1 cellular context compared by ENCODE assay signal in the genomic region with DNA sequence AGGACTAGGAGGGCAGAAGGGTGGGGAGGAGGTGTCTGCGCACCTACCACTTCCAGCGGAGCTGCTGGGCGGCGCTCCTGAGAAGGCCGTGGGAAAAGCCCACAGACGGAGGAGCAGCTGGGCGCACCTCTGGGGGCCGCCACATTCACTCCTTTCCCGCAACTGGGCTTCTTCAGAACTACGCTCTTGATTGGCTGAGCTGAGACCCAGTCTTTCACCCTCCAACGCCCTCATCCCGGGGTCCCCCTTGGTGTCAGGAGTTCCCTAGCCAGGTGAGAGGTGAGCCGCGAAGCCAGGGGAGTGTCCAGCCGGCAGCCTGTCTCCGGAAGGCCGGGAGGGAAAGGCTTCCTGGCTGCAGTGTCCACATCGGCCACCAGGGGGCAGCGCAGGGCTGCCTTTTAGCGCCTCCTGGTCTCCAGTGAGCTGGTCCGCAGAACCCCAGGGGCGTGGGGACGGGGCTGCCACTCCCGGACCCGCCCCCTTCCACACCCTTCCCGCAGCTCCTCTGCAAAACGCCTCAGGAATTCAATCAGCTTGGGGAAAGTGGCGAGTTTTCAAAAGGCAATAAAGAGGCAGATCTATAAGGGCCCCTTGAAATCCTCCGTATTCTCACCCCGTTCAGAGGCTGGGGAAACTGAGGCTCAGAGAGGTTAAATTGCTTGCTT.
TF ChIP-seq lines count a peak whose summit lies in the region.

No MANE protein-coding gene starts in this region.

TF ChIP-seq in HepG2, 621 proteins besides CTCF, POLR2A, EP300 and RAD21 (continued from another document):
- TF ChIP-seq, protein P1, sequence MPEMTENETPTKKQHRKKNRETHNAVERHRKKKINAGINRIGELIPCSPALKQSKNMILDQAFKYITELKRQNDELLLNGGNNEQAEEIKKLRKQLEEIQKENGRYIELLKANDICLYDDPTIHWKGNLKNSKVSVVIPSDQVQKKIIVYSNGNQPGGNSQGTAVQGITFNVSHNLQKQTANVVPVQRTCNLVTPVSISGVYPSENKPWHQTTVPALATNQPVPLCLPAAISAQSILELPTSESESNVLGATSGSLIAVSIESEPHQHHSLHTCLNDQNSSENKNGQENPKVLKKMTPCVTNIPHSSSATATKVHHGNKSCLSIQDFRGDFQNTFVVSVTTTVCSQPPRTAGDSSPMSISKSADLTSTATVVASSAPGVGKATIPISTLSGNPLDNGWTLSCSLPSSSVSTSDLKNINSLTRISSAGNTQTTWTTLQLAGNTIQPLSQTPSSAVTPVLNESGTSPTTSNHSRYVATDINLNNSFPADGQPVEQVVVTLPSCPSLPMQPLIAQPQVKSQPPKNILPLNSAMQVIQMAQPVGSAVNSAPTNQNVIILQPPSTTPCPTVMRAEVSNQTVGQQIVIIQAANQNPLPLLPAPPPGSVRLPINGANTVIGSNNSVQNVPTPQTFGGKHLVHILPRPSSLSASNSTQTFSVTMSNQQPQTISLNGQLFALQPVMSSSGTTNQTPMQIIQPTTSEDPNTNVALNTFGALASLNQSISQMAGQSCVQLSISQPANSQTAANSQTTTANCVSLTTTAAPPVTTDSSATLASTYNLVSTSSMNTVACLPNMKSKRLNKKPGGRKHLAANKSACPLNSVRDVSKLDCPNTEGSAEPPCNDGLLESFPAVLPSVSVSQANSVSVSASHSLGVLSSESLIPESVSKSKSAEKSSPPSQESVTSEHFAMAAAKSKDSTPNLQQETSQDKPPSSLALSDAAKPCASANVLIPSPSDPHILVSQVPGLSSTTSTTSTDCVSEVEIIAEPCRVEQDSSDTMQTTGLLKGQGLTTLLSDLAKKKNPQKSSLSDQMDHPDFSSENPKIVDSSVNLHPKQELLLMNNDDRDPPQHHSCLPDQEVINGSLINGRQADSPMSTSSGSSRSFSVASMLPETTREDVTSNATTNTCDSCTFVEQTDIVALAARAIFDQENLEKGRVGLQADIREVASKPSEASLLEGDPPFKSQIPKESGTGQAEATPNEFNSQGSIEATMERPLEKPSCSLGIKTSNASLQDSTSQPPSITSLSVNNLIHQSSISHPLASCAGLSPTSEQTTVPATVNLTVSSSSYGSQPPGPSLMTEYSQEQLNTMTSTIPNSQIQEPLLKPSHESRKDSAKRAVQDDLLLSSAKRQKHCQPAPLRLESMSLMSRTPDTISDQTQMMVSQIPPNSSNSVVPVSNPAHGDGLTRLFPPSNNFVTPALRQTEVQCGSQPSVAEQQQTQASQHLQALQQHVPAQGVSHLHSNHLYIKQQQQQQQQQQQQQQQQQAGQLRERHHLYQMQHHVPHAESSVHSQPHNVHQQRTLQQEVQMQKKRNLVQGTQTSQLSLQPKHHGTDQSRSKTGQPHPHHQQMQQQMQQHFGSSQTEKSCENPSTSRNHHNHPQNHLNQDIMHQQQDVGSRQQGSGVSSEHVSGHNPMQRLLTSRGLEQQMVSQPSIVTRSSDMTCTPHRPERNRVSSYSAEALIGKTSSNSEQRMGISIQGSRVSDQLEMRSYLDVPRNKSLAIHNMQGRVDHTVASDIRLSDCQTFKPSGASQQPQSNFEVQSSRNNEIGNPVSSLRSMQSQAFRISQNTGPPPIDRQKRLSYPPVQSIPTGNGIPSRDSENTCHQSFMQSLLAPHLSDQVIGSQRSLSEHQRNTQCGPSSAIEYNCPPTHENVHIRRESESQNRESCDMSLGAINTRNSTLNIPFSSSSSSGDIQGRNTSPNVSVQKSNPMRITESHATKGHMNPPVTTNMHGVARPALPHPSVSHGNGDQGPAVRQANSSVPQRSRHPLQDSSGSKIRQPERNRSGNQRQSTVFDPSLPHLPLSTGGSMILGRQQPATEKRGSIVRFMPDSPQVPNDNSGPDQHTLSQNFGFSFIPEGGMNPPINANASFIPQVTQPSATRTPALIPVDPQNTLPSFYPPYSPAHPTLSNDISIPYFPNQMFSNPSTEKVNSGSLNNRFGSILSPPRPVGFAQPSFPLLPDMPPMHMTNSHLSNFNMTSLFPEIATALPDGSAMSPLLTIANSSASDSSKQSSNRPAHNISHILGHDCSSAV (CRISPR knock-in tag; IDR thresholded peaks at IDR 0.05; ENCODE audit: borderline replicate concordance) = no peak
- TF ChIP-seq SOX6 (IDR thresholded peaks at IDR 0.05) = no peak
- 0 out of 2 replicates have a peak, but pooled peaks have one; percentile 16 for TF ChIP-seq SOX6 (CRISPR knock-in tag; IDR thresholded peaks at IDR 0.05)
- TF ChIP-seq MBNL3 (CRISPR knock-in tag; conservative IDR thresholded peaks at IDR 0.05) = no peak
- TF ChIP-seq, protein P2, sequence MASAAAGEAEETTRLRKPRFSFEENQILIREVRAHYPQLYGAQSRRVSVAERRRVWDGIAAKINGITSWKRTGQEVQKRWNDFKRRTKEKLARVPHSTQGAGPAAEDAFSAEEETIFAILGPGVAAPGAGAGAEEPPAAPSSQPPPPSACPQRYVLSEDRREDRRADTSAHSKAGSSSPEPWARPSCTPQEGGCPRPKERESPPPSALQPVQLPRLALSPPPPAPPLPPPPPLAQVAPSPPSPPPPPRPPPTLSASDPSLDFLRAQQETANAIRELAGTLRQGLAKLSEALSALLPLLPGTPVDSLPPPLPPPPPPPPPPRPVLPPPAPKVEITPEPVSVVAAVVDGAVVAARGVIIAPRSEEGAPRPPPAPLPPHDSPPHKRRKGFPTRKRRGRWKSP (CRISPR knock-in tag; IDR thresholded peaks at IDR 0.05) = no peak; the same call in 1 of the 2 replicates
- no peak for TF ChIP-seq ZNF878 (CRISPR knock-in tag; IDR thresholded peaks at IDR 0.05)
- TF ChIP-seq ZNF557 (CRISPR knock-in tag; IDR thresholded peaks at IDR 0.05) = 0 out of 2 replicates have a peak, but pooled peaks have one; percentile 55
- TF ChIP-seq MAF1 (CRISPR knock-in tag; IDR thresholded peaks at IDR 0.05; ENCODE audit: borderline replicate concordance) = no peak
- no peak for TF ChIP-seq HCFC1 (IDR thresholded peaks at IDR 0.05; ENCODE audit: low read depth, low read length)
- no peak for TF ChIP-seq GLI4 (CRISPR knock-in tag; IDR thresholded peaks at IDR 0.05; ENCODE audit: borderline replicate concordance)
- TF ChIP-seq ELF1 (CRISPR knock-in tag; IDR thresholded peaks at IDR 0.05) = peak; percentile 42; the same call in 1 of the 2 replicates
- peak; percentile 81 for TF ChIP-seq AGO1 (IDR thresholded peaks at IDR 0.05; ENCODE audit: low read depth, low read length, poor library complexity, severe bottlenecking)
- no peak for TF ChIP-seq ZNF891 (CRISPR knock-in tag; IDR thresholded peaks at IDR 0.05)
- TF ChIP-seq, protein P3, sequence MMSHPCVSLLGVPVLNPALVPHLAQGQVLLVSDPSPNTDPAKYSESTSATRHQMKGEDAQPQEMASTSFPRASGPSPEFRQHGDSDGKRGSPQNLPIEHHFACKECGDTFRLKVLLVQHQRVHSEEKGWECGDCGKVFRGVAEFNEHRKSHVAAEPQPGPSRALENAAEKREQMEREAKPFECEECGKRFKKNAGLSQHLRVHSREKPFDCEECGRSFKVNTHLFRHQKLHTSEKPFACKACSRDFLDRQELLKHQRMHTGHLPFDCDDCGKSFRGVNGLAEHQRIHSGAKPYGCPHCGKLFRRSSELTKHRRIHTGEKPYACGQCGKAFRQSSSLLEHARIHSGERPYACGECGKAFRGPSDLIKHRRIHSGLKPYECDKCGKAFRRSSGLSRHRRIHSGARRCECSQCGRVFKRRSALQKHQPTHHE (CRISPR knock-in tag; IDR thresholded peaks at IDR 0.05; ENCODE audit: borderline replicate concordance) = no peak
- peak; percentile 47; the same call in 1 of the 2 replicates for TF ChIP-seq ZMYM4 (CRISPR knock-in tag; IDR thresholded peaks at IDR 0.05)
- no peak for TF ChIP-seq TBP (CRISPR knock-in tag; IDR thresholded peaks at IDR 0.05)
- peak; percentile 23; the same call in 1 of the 2 replicates for TF ChIP-seq BRD4 (CRISPR knock-in tag; IDR thresholded peaks at IDR 0.05)
- TF ChIP-seq MED1 (CRISPR knock-in tag; IDR thresholded peaks at IDR 0.05) = peak; percentile 42; the same call in 1 of the 2 replicates
- TF ChIP-seq, protein P4, sequence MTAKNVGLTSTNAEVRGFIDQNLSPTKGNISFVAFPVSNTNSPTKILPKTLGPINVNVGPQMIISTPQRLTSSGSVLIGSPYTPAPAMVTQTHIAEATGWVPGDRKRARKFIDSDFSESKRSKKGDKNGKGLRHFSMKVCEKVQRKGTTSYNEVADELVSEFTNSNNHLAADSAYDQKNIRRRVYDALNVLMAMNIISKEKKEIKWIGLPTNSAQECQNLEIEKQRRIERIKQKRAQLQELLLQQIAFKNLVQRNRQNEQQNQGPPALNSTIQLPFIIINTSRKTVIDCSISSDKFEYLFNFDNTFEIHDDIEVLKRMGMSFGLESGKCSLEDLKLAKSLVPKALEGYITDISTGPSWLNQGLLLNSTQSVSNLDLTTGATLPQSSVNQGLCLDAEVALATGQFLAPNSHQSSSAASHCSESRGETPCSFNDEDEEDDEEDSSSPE (CRISPR knock-in tag; IDR thresholded peaks at IDR 0.05) = 0 out of 2 replicates have a peak, but pooled peaks have one; percentile 16
- peak; percentile 7; the same call in 1 of the 2 replicates for TF ChIP-seq BCL6 (CRISPR knock-in tag; IDR thresholded peaks at IDR 0.05)
- TF ChIP-seq, protein P5, sequence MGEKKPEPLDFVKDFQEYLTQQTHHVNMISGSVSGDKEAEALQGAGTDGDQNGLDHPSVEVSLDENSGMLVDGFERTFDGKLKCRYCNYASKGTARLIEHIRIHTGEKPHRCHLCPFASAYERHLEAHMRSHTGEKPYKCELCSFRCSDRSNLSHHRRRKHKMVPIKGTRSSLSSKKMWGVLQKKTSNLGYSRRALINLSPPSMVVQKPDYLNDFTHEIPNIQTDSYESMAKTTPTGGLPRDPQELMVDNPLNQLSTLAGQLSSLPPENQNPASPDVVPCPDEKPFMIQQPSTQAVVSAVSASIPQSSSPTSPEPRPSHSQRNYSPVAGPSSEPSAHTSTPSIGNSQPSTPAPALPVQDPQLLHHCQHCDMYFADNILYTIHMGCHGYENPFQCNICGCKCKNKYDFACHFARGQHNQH (CRISPR knock-in tag; IDR thresholded peaks at IDR 0.05) = peak; percentile 41; the same call in 1 of the 2 replicates
- TF ChIP-seq YY1 (IDR thresholded peaks at IDR 0.05; ENCODE audit: insufficient read depth, insufficient replicate concordance, low read depth, low read length) = peak; percentile 18
- no peak for TF ChIP-seq ZNF274 (CRISPR knock-in tag; IDR thresholded peaks at IDR 0.05)
- TF ChIP-seq HOXA3 (CRISPR knock-in tag; IDR thresholded peaks at IDR 0.05) = 0 out of 2 replicates have a peak, but pooled peaks have one; percentile 26
- peak; percentile 58; the same call in 1 of the 2 replicates for TF ChIP-seq NFKB2 (CRISPR knock-in tag; IDR thresholded peaks at IDR 0.05; ENCODE audit: borderline replicate concordance)
- peak; percentile 53; the same call in 1 of the 2 replicates for TF ChIP-seq SIN3A (IDR thresholded peaks at IDR 0.05; ENCODE audit: borderline replicate concordance, low read depth, low read length)
- no peak for TF ChIP-seq SP1 (IDR thresholded peaks at IDR 0.05)
- TF ChIP-seq SP1 (CRISPR knock-in tag; IDR thresholded peaks at IDR 0.05) = peak; percentile 30; the same call in 1 of the 2 replicates
- TF ChIP-seq, protein P6, sequence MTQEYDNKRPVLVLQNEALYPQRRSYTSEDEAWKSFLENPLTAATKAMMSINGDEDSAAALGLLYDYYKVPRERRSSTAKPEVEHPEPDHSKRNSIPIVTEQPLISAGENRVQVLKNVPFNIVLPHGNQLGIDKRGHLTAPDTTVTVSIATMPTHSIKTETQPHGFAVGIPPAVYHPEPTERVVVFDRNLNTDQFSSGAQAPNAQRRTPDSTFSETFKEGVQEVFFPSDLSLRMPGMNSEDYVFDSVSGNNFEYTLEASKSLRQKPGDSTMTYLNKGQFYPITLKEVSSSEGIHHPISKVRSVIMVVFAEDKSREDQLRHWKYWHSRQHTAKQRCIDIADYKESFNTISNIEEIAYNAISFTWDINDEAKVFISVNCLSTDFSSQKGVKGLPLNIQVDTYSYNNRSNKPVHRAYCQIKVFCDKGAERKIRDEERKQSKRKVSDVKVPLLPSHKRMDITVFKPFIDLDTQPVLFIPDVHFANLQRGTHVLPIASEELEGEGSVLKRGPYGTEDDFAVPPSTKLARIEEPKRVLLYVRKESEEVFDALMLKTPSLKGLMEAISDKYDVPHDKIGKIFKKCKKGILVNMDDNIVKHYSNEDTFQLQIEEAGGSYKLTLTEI (CRISPR knock-in tag; conservative IDR thresholded peaks at IDR 0.05) = no peak
- TF ChIP-seq, protein P7, sequence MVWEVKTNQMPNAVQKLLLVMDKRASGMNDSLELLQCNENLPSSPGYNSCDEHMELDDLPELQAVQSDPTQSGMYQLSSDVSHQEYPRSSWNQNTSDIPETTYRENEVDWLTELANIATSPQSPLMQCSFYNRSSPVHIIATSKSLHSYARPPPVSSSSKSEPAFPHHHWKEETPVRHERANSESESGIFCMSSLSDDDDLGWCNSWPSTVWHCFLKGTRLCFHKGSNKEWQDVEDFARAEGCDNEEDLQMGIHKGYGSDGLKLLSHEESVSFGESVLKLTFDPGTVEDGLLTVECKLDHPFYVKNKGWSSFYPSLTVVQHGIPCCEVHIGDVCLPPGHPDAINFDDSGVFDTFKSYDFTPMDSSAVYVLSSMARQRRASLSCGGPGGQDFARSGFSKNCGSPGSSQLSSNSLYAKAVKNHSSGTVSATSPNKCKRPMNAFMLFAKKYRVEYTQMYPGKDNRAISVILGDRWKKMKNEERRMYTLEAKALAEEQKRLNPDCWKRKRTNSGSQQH (CRISPR knock-in tag; IDR thresholded peaks at IDR 0.05; ENCODE audit: low read depth) = 0 out of 2 replicates have a peak, but pooled peaks have one; percentile 30
- TF ChIP-seq MYC (CRISPR knock-in tag; IDR thresholded peaks at IDR 0.05; ENCODE audit: borderline replicate concordance) = 0 out of 2 replicates have a peak, but pooled peaks have one; percentile 12
- no peak for TF ChIP-seq SUZ12 (IDR thresholded peaks at IDR 0.05; ENCODE audit: low read depth, low read length)
